Comparison of ENCODE assay signal across 28 cellular contexts in the genomic region with DNA sequence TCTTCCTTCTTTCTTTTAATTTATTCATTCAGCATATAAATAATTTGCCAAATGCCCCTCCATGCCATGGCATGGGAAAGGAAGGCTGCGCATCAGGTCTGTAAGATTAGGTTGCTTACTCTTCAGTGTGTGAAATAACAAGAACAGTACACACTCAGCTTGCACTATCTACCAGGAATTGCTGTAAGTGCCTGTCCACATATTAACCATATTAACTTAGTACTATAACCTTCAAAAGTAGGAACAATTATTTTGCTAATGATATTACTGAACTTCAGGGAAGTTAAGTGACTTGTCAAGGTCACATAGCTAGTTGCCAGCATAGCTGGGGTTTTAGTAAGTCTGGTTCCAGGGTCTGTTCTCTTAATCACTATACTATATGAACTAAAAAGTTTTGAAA.
"Had no signal": no experiment of that assay in that cellular context is flagged by ENCODE, and none has a peak within 500 bp of the region (broad histone marks: within the 10 kb centered on the region; RNA-seq: fewer than 3 reads in every experiment).

No MANE protein-coding gene starts in this region.

- H3K27ac ChIP-seq: colonic mucosa, coronary artery, epithelial cell of prostate, esophagus muscularis mucosa, esophagus squamous epithelium, foreskin keratinocyte, gastrocnemius medialis, gastroesophageal sphincter, heart left ventricle had no signal

- H3K27me3 ChIP-seq: colonic mucosa, dorsolateral prefrontal cortex, esophagus muscularis mucosa, esophagus squamous epithelium, foreskin keratinocyte, gastrocnemius medialis, gastroesophageal sphincter, heart left ventricle had no signal

- H3K4me3 Mint-ChIP-seq: dendritic cell treated with granulocyte-macrophage colony-stimulating factor and Interleukin-4, amounts not matched to agents 40 ng/mL and 50 ng/mL, for 4 days; effector memory CD8-positive, alpha-beta T cell; endodermal cell had no signal

- H3K4me3 ChIP-seq: colonic mucosa, coronary artery, dorsolateral prefrontal cortex, esophagus muscularis mucosa, esophagus squamous epithelium, gastrocnemius medialis, gastroesophageal sphincter, heart left ventricle had no signal

- H3K4me1 ChIP-seq: colonic mucosa, esophagus muscularis mucosa, esophagus squamous epithelium, gastrocnemius medialis, gastroesophageal sphincter, heart left ventricle had no signal

- H3K9me3 Mint-ChIP-seq: endodermal cell had no signal

- FAIRE-seq: colon, endometrium, endothelial cell of umbilical vein, frontal cortex had no signal

- DNase-seq: colonic mucosa; cortex of kidney; dermis blood vessel endothelial cell; dorsolateral prefrontal cortex; effector CD4-positive, alpha-beta T cell; effector CD8-positive, alpha-beta T cell; effector memory CD4-positive, alpha-beta T cell; effector memory CD8-positive, alpha-beta T cell; endodermal cell; erythroblast; esophagus squamous epithelium; foreskin fibroblast; foreskin keratinocyte; foreskin melanocyte; gastrocnemius medialis; glutamatergic neuron; head of caudate nucleus; heart left ventricle had no signal

- H3K27me3 Mint-ChIP-seq: dendritic cell treated with granulocyte-macrophage colony-stimulating factor and Interleukin-4, amounts not matched to agents 40 ng/mL and 50 ng/mL, for 4 days; effector memory CD8-positive, alpha-beta T cell had no signal

- ATAC-seq: effector memory CD8-positive, alpha-beta T cell; esophagus mucosa; foreskin keratinocyte; gastrocnemius medialis; gastroesophageal sphincter; heart left ventricle had no signal

- H3K36me3 ChIP-seq: colonic mucosa, esophagus muscularis mucosa, esophagus squamous epithelium, gastrocnemius medialis, gastroesophageal sphincter, heart left ventricle had no signal

- H3K27ac Mint-ChIP-seq: dendritic cell treated with granulocyte-macrophage colony-stimulating factor and Interleukin-4, amounts not matched to agents 40 ng/mL and 50 ng/mL, for 4 days; effector memory CD8-positive, alpha-beta T cell; endodermal cell had no signal

- H3K9me3 ChIP-seq: colonic mucosa, esophagus muscularis mucosa, esophagus squamous epithelium, gastrocnemius medialis, gastroesophageal sphincter had no signal
